ENCODE assay signal across 1 cellular context in the genomic region with DNA sequence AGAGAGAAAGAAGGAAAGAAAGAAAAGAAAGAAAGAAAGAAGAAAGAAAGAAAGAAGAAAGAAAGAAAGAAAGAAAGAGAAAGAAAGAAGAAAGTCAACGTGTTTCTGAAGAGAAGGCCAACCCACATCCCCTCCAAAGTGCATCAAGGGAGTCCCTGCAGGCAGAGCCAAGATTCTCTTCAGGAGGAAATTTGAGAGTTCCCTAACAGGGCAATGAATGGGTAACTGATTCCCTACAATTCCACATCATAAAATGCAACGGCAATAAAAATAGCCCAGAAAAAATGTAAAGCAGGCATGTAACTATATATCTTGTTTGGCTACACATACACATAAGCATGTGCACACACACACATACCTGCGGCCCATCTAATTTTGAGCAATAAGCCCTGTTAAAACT. TPM values are rescaled to one million over a fixed set of nuclear protein-coding genes. Genes with fewer than 3 reads are reported as not detected.
"Had no signal": no experiment of that assay in that cellular context is flagged by ENCODE, and none has a peak within 500 bp of the region (broad histone marks: within the 10 kb centered on the region; RNA-seq: fewer than 3 reads in every experiment).

No MANE protein-coding gene starts in this region.

RNA-seq across cellular contexts. Expression of gene SFTPA2, which starts 15.8 kb away (rescaled TPM):
- total RNA-seq: G401 had no signal
